In the genomic region with DNA sequence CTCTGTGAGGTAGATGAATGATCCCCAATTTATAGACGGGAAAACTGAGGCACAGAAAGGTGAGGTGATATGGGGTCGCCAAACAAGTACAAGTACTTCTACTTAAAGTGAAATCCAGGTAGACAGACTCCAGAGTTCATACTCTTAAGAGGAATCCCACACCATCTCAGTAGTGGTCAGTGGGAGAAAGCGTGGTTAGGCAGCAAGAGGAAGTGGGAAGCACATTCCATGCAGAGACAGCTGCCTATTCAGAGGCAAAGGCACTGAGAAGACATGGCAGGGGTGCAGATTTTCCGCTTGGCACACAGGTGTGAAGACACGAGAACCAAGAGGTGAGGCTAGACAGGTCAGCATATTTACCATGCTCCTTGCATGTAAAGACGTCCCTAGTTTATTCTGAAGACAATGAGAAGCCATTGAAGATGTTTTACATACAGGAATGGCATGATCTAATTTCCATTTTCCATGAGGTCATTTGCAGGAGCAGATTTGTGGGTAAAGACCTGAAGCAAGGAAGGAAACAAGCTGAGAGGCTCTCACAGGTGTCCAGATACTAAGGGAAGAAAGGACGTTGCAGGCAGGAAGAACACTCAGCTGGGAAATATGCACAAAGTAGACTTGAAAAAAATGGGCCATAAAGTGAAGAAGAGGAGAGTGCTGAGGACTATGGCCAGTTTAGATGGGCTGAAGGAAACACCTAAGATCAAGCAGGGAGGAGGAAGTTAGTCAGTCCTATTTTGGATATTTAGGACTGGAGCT, we compare ENCODE assay signal across 30 cellular contexts. TPM values are rescaled to one million over a fixed set of nuclear protein-coding genes. Genes with fewer than 3 reads are reported as not detected.
DNase-seq lines count a peak whose midpoint lies in the region; TF ChIP-seq lines count a peak whose summit lies in the region.
"Had no signal": no experiment of that assay in that cellular context is flagged by ENCODE, and none has a peak within 500 bp of the region (broad histone marks: within the 10 kb centered on the region; RNA-seq: fewer than 3 reads in every experiment).

No MANE protein-coding gene starts in this region.

- H3K4me1 ChIP-seq in GM23248 (ENCODE audit: insufficient read depth) = no peaks in the 10 kb centered on the region

- WGBS in GM23248 (ENCODE audit: low coverage in 1 of 2, low lambda C conversion rate in 2 of 2, missing lambda C conversion rate in 2 of 2), 2 experiments = 36 to 38% methylated on average over 7 of the region's 7 CpGs

- no peak for TF ChIP-seq CTCF in epithelial cell of esophagus (IDR thresholded peaks at IDR 0.05; ENCODE audit: insufficient read depth, low read depth, low read length, missing control alignments)
- no peak for TF ChIP-seq CTCF in GM20000 (IDR thresholded peaks at IDR 0.05; ENCODE audit: extremely low read depth, missing control alignments)

- H3F3A ChIP-seq in GM23248 (ENCODE audit: insufficient read depth) = no peaks in the 10 kb centered on the region

- H2AFZ ChIP-seq in GM23248 = no peak overlapping the region

- DNase-seq in H4 (ENCODE audit: low spot score) (peak; percentile 40), SW480 (ENCODE audit: low spot score) (peak; percentile 21), epithelial cell of esophagus (ENCODE audit: low read depth) (peak; percentile 54), myocyte (ENCODE audit: low read depth) (peak; percentile 83), NCI-H1694 (lab: John Stamatoyannopoulos, UW) (no peak), GM20000 (ENCODE audit: low spot score) (no peak), GM23248 (no peak)
- no peak for DNase-seq in activated CD8-positive, alpha-beta memory T cell treated with anti-CD3 and anti-CD28 coated beads, Interleukin-2, amount 50 U/mL, for 48 hours
- DNase-seq: activated CD4-positive, alpha-beta T cell treated with anti-CD3 and anti-CD28 coated beads, Interleukin-2, amount 50 U/mL, for 48 hours; activated CD4-positive, CD25-positive, alpha-beta regulatory T cell; activated naive CD4-positive, alpha-beta T cell; activated naive CD8-positive, alpha-beta T cell treated with anti-CD3 and anti-CD28 coated beads, Interleukin-2, amount 50 U/mL, for 24 hours; CD4-positive, alpha-beta memory T cell; DND-41; effector CD4-positive, alpha-beta T cell; glutamatergic neuron; HCEC 1CT; left ventricle myocardium superior; midbrain; NCI-H1092 treated with DMSO at 0.1 percent for 48 hours; NCI-H187 treated with DMSO at 0.1 percent for 48 hours; NCI-H2171; NCI-H510A; SK-N-SH; stimulated activated CD4-positive, alpha-beta T cell treated with anti-CD3 and anti-CD28 coated beads, Interleukin-15, amount 100 ng/mL, for 24 hours; stimulated activated CD4-positive, alpha-beta T cell treated with anti-CD3 and anti-CD28 coated beads, Interleukin-4, amount 100 ng/mL, for 4 hours; tibial artery had no signal

- in situ Hi-C loops in GM23248 (cut with MboI) = no loop called here

- H3K4me2 ChIP-seq in GM23248 (ENCODE audit: unreplicated experiment) = no peak overlapping the region
- H3K4me2 ChIP-seq: SK-N-SH had no signal

- H3K79me2 ChIP-seq in GM23248 (ENCODE audit: insufficient read depth) = no peaks in the 10 kb centered on the region

- no peak overlapping the region for H3K27ac ChIP-seq in GM23248
- H3K27ac ChIP-seq: tibial artery had no signal

- no peaks in the 10 kb centered on the region for H4K20me1 ChIP-seq in GM23248 (ENCODE audit: insufficient read depth)

- no peaks in the 10 kb centered on the region for H3K9me3 ChIP-seq in GM23248 (ENCODE audit: low read depth)
- H3K9me3 ChIP-seq: SK-N-SH, tibial artery had no signal

- H3K9me2 ChIP-seq in GM23248 (ENCODE audit: insufficient read depth) = no peaks in the 10 kb centered on the region
- H3K9me2 ChIP-seq: SK-N-SH had no signal

- H3K4me3 ChIP-seq in epithelial cell of esophagus (ENCODE audit: low read length) (no peak overlapping the region), GM23248 (no peak overlapping the region)
- H3K4me3 ChIP-seq: tibial artery had no signal

- H3K36me3 ChIP-seq in GM23248 (ENCODE audit: low read depth) = no peaks in the 10 kb centered on the region
- H3K36me3 ChIP-seq: tibial artery had no signal

- H3K27me3 ChIP-seq in GM23248 (replicated peaks; ENCODE audit: insufficient read depth) = no peaks in the 10 kb centered on the region
- H3K27me3 ChIP-seq: tibial artery had no signal

- H3K9ac ChIP-seq in GM23248 = no peak overlapping the region
- H3K9ac ChIP-seq: SK-N-SH had no signal

RNA-seq across cellular contexts. Expression of gene CLNK, which starts 17.3 kb away (rescaled TPM):
- not detected in 2 replicates for total RNA-seq in H4 (2014; rRNA removed; shearing (Covaris generic))
- total RNA-seq in myocyte = not detected in 2 replicates
- not detected for polyA plus RNA-seq in myocyte (2012)
- total RNA-seq in GM23248 (2014; rRNA removed; shearing (Covaris generic)) = not detected in 2 replicates
- polyA plus RNA-seq in GM23248 (2016; fragmentation: Nextera tagmentation; extraction: Ambion mirVana) = not detected in 2 replicates
- total RNA-seq: chondrocyte, left ventricle myocardium superior, osteoblast had no signal
- polyA plus RNA-seq: CD4-positive, alpha-beta memory T cell; keratinocyte; SK-N-SH had no signal

Comparison
In these comparisons a context has a peak if more than half of its experiments do, and no peak if none do; other contexts are left out.
1. DNase-seq: peak in H4 (single experiment), SW480 (single experiment), epithelial cell of esophagus (single experiment) and myocyte (single experiment); none in NCI-H1694 (single experiment), GM20000 (single experiment), activated CD8-positive, alpha-beta memory T cell treated with anti-CD3 and anti-CD28 coated beads, Interleukin-2, amount 50 U/mL, for 48 hours (single experiment) and GM23248 (single experiment).